29 cellular contexts compared by ENCODE assay signal in genomic region chr9:16158063-16158462, GRCh38.
"Had no signal": no experiment of that assay in that cellular context is flagged by ENCODE, and none has a peak within 500 bp of the region (broad histone marks: within the 10 kb centered on the region; RNA-seq: fewer than 3 reads in every experiment).

No MANE protein-coding gene starts in this region.

- H3K9me3 Mint-ChIP-seq: activated T-helper 2 cell treated with anti-CD3 and anti-CD28 coated beads, Interferon-gamma antibody, Interleukin-2, Interleukin-4, amounts not matched to agents 10 μg/mL and 5 μg/mL and 100 μg/mL, durations not matched to agents 14 hours and 24 hours and 36 hours had no signal

- H3K27me3 ChIP-seq: ascending aorta, cardiac muscle cell, Peyer's patch, SJSA1 had no signal

- H3K4me3 ChIP-seq: ascending aorta, cardiac muscle cell, Peyer's patch, SJSA1 had no signal

- H3K4me3 Mint-ChIP-seq: activated CD4-positive, alpha-beta T cell treated with anti-CD3 and anti-CD28 coated beads, Interleukin-2, amount 10 ng/mL, durations not matched to agents 24 days and 14 days; activated CD8-positive, alpha-beta T cell treated with anti-CD3 and anti-CD28 coated beads, Interleukin-2, amount 10 ng/mL, durations not matched to agents 7 days and 5 days; activated naive CD4-positive, alpha-beta T cell treated with anti-CD3 and anti-CD28 coated beads, Interleukin-2, amount 50 U/mL, for 24 hours; activated naive CD8-positive, alpha-beta T cell treated with anti-CD3 and anti-CD28 coated beads, Interleukin-2, amount 10 ng/mL, durations not matched to agents 7 days and 5 days; activated T-cell treated with anti-CD3 and anti-CD28 coated beads, Interleukin-2, amount 50 U/mL, for 24 hours had no signal

- H3K36me3 ChIP-seq: ascending aorta, cardiac muscle cell, Peyer's patch, SJSA1 had no signal

- H3K9me3 ChIP-seq: ascending aorta, Peyer's patch, SJSA1 had no signal

- ATAC-seq: activated CD8-positive, alpha-beta T cell treated with anti-CD3 and anti-CD28 coated beads, Interleukin-2, amount 10 ng/mL, durations not matched to agents 7 days and 5 days; PC-3 had no signal

- H3K27ac ChIP-seq: ascending aorta, cardiac muscle cell, Peyer's patch, SJSA1 had no signal

- H3K36me3 Mint-ChIP-seq: activated naive CD4-positive, alpha-beta T cell treated with anti-CD3 and anti-CD28 coated beads, Interleukin-2, amount 50 U/mL, for 24 hours; activated naive CD8-positive, alpha-beta T cell treated with anti-CD3 and anti-CD28 coated beads, Interleukin-2, amount 10 ng/mL, durations not matched to agents 7 days and 5 days had no signal

- DNase-seq: activated CD4-positive, alpha-beta T cell treated with anti-CD3 and anti-CD28 coated beads, Interleukin-2, amount 10 ng/mL, durations not matched to agents 24 days and 14 days; activated CD4-positive, alpha-beta T cell treated with anti-CD3 and anti-CD28 coated beads, Interleukin-2, amount 50 U/mL, for 4 hours; activated CD8-positive, alpha-beta T cell treated with anti-CD3 and anti-CD28 coated beads, Interleukin-2, amount 10 ng/mL, durations not matched to agents 7 days and 5 days; activated gamma-delta T cell; activated naive CD4-positive, alpha-beta T cell treated with Interleukin-2 at 50 U/mL for 16 hours; activated naive CD8-positive, alpha-beta T cell treated with anti-CD3 and anti-CD28 coated beads, Interleukin-2, amount 10 ng/mL, durations not matched to agents 7 days and 5 days; activated T-cell treated with anti-CD3 and anti-CD28 coated beads, Interleukin-2, amount 50 U/mL, for 24 hours; amygdala; Karpas-422; KBM-7; NCI-H1105; NCI-H1436; NCI-H1694; NCI-H1930; NCI-H2081 treated with DMSO at 0.1 percent for 48 hours; NCI-H2171; NCI-H510A; NCI-H748 treated with DMSO at 0.1 percent for 48 hours; NK-92 treated with Interleukin-12 subunit alpha and Interleukin-12 subunit beta, amount 100 ng/mL, for 24 hours; PC-3; Peyer's patch; RPMI8226; SHP77 treated with DMSO at 0.1 percent for 48 hours; T1000 had no signal

- H3K4me1 ChIP-seq: ascending aorta, SJSA1 had no signal

- H3K27ac Mint-ChIP-seq: activated CD4-positive, alpha-beta T cell treated with anti-CD3 and anti-CD28 coated beads, Interleukin-2, amount 10 ng/mL, durations not matched to agents 24 days and 14 days; activated CD8-positive, alpha-beta T cell treated with anti-CD3 and anti-CD28 coated beads, Interleukin-2, amount 10 ng/mL, durations not matched to agents 7 days and 5 days; activated naive CD4-positive, alpha-beta T cell treated with anti-CD3 and anti-CD28 coated beads, Interleukin-2, amount 50 U/mL, for 24 hours; activated naive CD8-positive, alpha-beta T cell treated with anti-CD3 and anti-CD28 coated beads, Interleukin-2, amount 10 ng/mL, durations not matched to agents 7 days and 5 days; activated T-cell treated with anti-CD3 and anti-CD28 coated beads, Interleukin-2, amount 50 U/mL, for 24 hours; activated T-helper 2 cell treated with anti-CD3 and anti-CD28 coated beads, Interferon-gamma antibody, Interleukin-2, Interleukin-4, amounts not matched to agents 10 μg/mL and 5 μg/mL and 100 μg/mL, durations not matched to agents 14 hours and 24 hours and 36 hours had no signal
